ENCODE assay signal across 10 cellular contexts in the genomic region with DNA sequence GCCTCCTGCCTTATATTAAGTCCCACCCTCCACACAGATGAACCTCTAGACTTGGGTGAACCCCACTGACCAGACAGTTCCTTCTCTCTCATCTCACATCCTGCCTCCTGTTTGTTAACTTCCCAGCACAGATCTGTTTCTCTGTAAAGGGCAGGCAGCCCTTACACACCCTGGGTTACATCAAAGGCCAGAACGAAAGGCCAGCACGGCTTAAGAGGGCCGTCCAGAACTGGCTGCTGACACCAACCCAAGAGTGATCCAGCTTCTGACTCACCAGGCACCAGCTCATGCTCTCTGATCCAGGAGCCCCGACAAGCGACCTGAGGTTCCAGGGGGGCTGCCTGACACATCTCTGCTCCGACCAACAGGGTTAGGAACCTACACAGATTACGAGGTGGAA.
A peak's percentile ranks its signal among the peaks of the same experiment; 100 is the strongest.
DNase-seq lines count a peak whose midpoint lies in the region; ATAC-seq, FAIRE-seq and TF ChIP-seq lines count a peak whose summit lies in the region.
"Had no signal": no experiment of that assay in that cellular context is flagged by ENCODE, and none has a peak within 500 bp of the region (broad histone marks: within the 10 kb centered on the region; RNA-seq: fewer than 3 reads in every experiment).

No MANE protein-coding gene starts in this region.

- no peaks in the 10 kb centered on the region for H3K4me1 ChIP-seq in pancreas

- peak overlapping the region in 2 of 4 donors; percentile 26 to 27 for H3K27ac ChIP-seq in pancreas

- no peaks in the 10 kb centered on the region for H3K36me3 ChIP-seq in pancreas

- H3K9me3 Mint-ChIP-seq in activated CD4-positive, alpha-beta memory T cell treated with anti-CD3 and anti-CD28 coated beads for 36 hours = peaks cover 2% of the 10 kb centered on the region
- peaks cover 0 to 11% (median 4%) of the 10 kb centered on the region in 9 donors for H3K9me3 Mint-ChIP-seq in naive thymus-derived CD8-positive, alpha-beta T cell

- peaks cover 20% of the 10 kb centered on the region for H3K27me3 Mint-ChIP-seq in activated CD4-positive, alpha-beta memory T cell treated with anti-CD3 and anti-CD28 coated beads for 36 hours
- peaks cover 9 to 50% (median 24%) of the 10 kb centered on the region in 5 donors for H3K27me3 Mint-ChIP-seq in naive thymus-derived CD8-positive, alpha-beta T cell

- no peak overlapping the region for H3K4me3 Mint-ChIP-seq in activated CD4-positive, alpha-beta memory T cell treated with anti-CD3 and anti-CD28 coated beads for 36 hours
- H3K4me3 Mint-ChIP-seq in naive thymus-derived CD8-positive, alpha-beta T cell = no peak overlapping the region

- intact Hi-C loops in cardiac septum (cut with DNase I) = no loop called here
- intact Hi-C loops in pancreas (cut with DNase I) = loop anchor here in 1 of 3 donors (10.0 kb wide), 1 partner anchor 64 kb away; no protein-coding TSS in a partner anchor
- intact Hi-C loops in activated CD4-positive, alpha-beta memory T cell treated with anti-CD3 and anti-CD28 coated beads for 36 hours (cut with micrococcal nuclease) = no loop called here

- no peaks in the 10 kb centered on the region for H3K27me3 ChIP-seq in pancreas

- no peaks in the 10 kb centered on the region for H3K36me3 Mint-ChIP-seq in activated CD4-positive, alpha-beta memory T cell treated with anti-CD3 and anti-CD28 coated beads for 36 hours
- H3K36me3 Mint-ChIP-seq in naive thymus-derived CD8-positive, alpha-beta T cell = no peaks in the 10 kb centered on the region

- in situ Hi-C loops in ACHN (cut with HindIII; ENCODE audit: low pct_ligation_motif_present, low pct_unique_long_range_greater_than_20kb, low sequenced_read_pairs) = no loop called here

- FAIRE-seq in pancreas (lab: Jason Lieb, UNC) = no peak

- peak; percentile 44 for DNase-seq in ACHN
- peak; percentile 42 for DNase-seq in T1000 (lab: John Stamatoyannopoulos, UW)
- DNase-seq in cardiac septum (ENCODE audit: low spot score) = peak; percentile 77
- no peak for DNase-seq in pancreas
- DNase-seq in activated CD4-positive, alpha-beta memory T cell treated with anti-CD3 and anti-CD28 coated beads for 36 hours = no peak
- no peak for DNase-seq in activated CD4-positive, alpha-beta T cell treated with anti-CD3 and anti-CD28 coated beads, Interleukin-2, amount 50 U/mL, for 48 hours
- no peak for DNase-seq in naive thymus-derived CD8-positive, alpha-beta T cell
- no peak for DNase-seq in activated CD8-positive, alpha-beta memory T cell treated with anti-CD3 and anti-CD28 coated beads, Interleukin-2, amount 50 U/mL, for 48 hours
- DNase-seq: NCI-H524 treated with DMSO at 0.1 percent for 48 hours; stimulated activated CD4-positive, alpha-beta T cell treated with anti-CD3 and anti-CD28 coated beads, Interleukin-2, amount 100 ng/mL, for 24 hours had no signal

- POLR2A ChIA-PET in activated CD4-positive, alpha-beta memory T cell treated with anti-CD3 and anti-CD28 coated beads for 36 hours (lab: Charles Lee) = no interaction called here
- POLR2A ChIA-PET in naive thymus-derived CD8-positive, alpha-beta T cell (lab: Charles Lee) = no interaction called here

- peaks cover 3% of the 10 kb centered on the region for H3K4me1 Mint-ChIP-seq in activated CD4-positive, alpha-beta memory T cell treated with anti-CD3 and anti-CD28 coated beads for 36 hours (ENCODE audit: low read depth)
- H3K4me1 Mint-ChIP-seq in naive thymus-derived CD8-positive, alpha-beta T cell = peaks cover 3 to 12% (median 8%) of the 10 kb centered on the region in 4 donors

- no peaks in the 10 kb centered on the region for H3K9me3 ChIP-seq in pancreas

- no peak for TF ChIP-seq CTCF in pancreas (IDR thresholded peaks at IDR 0.05)

- whole genome bisulfite sequencing in pancreas, 2 donors = 78 to 82% methylated on average over 7 of the region's 7 CpGs

- CTCF ChIA-PET in activated CD4-positive, alpha-beta memory T cell treated with anti-CD3 and anti-CD28 coated beads for 36 hours (lab: Charles Lee) = no interaction called here

- H3K4me3 ChIP-seq in pancreas = no peak overlapping the region

- ATAC-seq in pancreas = peak in 3 of 4 donors; percentile 28 to 57 (median 53)
- no peak for ATAC-seq in naive thymus-derived CD8-positive, alpha-beta T cell

- no peak overlapping the region for H3K27ac Mint-ChIP-seq in activated CD4-positive, alpha-beta memory T cell treated with anti-CD3 and anti-CD28 coated beads for 36 hours
- peak overlapping the region in 1 of 10 donors; percentile 17 for H3K27ac Mint-ChIP-seq in naive thymus-derived CD8-positive, alpha-beta T cell

Comparison
In these comparisons a context has a peak if more than half of its experiments do, and no peak if none do; other contexts are left out.
1. DNase-seq: peak in ACHN (single experiment), T1000 (single experiment) and cardiac septum (single experiment); none in pancreas (0 of 6), activated CD4-positive, alpha-beta memory T cell treated with anti-CD3 and anti-CD28 coated beads for 36 hours (single experiment), activated CD4-positive, alpha-beta T cell treated with anti-CD3 and anti-CD28 coated beads, Interleukin-2, amount 50 U/mL, for 48 hours (0 of 2), naive thymus-derived CD8-positive, alpha-beta T cell (0 of 10) and activated CD8-positive, alpha-beta memory T cell treated with anti-CD3 and anti-CD28 coated beads, Interleukin-2, amount 50 U/mL, for 48 hours (single experiment).
2. ATAC-seq: peak in pancreas (3 of 4); none in naive thymus-derived CD8-positive, alpha-beta T cell (0 of 2).